Comparison of ENCODE assay signal across 21 cellular contexts in genomic region chr6:121309768-121310473, GRCh38. TPM values are rescaled to one million over a fixed set of nuclear protein-coding genes. Genes with fewer than 3 reads are reported as not detected.
DNase-seq lines count a peak whose midpoint lies in the region; ATAC-seq and TF ChIP-seq lines count a peak whose summit lies in the region.
"Had no signal": no experiment of that assay in that cellular context is flagged by ENCODE, and none has a peak within 500 bp of the region (broad histone marks: within the 10 kb centered on the region; RNA-seq: fewer than 3 reads in every experiment).

No MANE protein-coding gene starts in this region.

- H4K5ac ChIP-seq in mesendoderm (ENCODE audit: low read length): no peak overlapping the region

- in situ Hi-C loops in astrocyte of the cerebellum (cut with HindIII; ENCODE audit: low sequenced_read_pairs): loop anchor here (25.0 kb wide), 1 partner anchor 248 kb away; no protein-coding TSS in a partner anchor

- CTCF ChIA-PET in MCF 10A (lab: Yijun Ruan, JAX): interaction anchor here (0.6 kb wide), 5 partner anchors 91 to 1353 kb away, joined by 3 to 4 read pairs (median 3); no protein-coding TSS in a partner anchor

- no peak overlapping the region for H2BK15ac ChIP-seq in mesendoderm (replicated peaks; ENCODE audit: low read depth)

- no peak overlapping the region for H3K4me3 ChIP-seq in breast epithelium
- no peak overlapping the region for H3K4me3 ChIP-seq in astrocyte of the cerebellum (ENCODE audit: low read depth, low read length)
- H3K4me3 ChIP-seq in foreskin fibroblast (ENCODE audit: low read depth in 1 of 2, low read length in 2 of 2): no peak overlapping the region
- no peak overlapping the region for H3K4me3 ChIP-seq in mesendoderm (ENCODE audit: low read length)
- H3K4me3 ChIP-seq: mucosa of descending colon, pancreas, spleen had no signal

- no peak overlapping the region for H3K18ac ChIP-seq in mesendoderm (ENCODE audit: low read length)

- H3K23ac ChIP-seq in mesendoderm (ENCODE audit: low read length): no peak overlapping the region

- no peak overlapping the region for H3K4me3 Mint-ChIP-seq in MCF 10A (ENCODE audit: unreplicated experiment)
- H3K4me3 Mint-ChIP-seq: activated CD4-positive, alpha-beta T cell treated with anti-CD3 and anti-CD28 coated beads for 36 hours; central memory CD8-positive, alpha-beta T cell; IgD-negative memory B cell; T-helper 1 cell treated with Interleukin-12 subunit alpha and Interleukin-12 subunit beta and Interleukin-4 antibody, amounts not matched to agents 30 μg/mL and 1 μg/mL, for 36 hours; type B pancreatic cell had no signal

- H3K4me1 Mint-ChIP-seq in MCF 10A (ENCODE audit: insufficient read depth, unreplicated experiment): peaks cover 4% of the 10 kb centered on the region
- H3K4me1 Mint-ChIP-seq: activated CD4-positive, alpha-beta T cell treated with anti-CD3 and anti-CD28 coated beads for 36 hours; central memory CD8-positive, alpha-beta T cell; IgD-negative memory B cell had no signal

- no peak for ATAC-seq in HG03135 (IDR thresholded peaks at IDR 0.05; ENCODE audit: unreplicated experiment)
- no peak for ATAC-seq in GM18861 (IDR thresholded peaks at IDR 0.05; ENCODE audit: unreplicated experiment)
- ATAC-seq: activated CD4-positive, alpha-beta T cell treated with anti-CD3 and anti-CD28 coated beads for 36 hours; pancreas had no signal

- no peaks in the 10 kb centered on the region for H3K27me3 ChIP-seq in breast epithelium
- no peaks in the 10 kb centered on the region for H3K27me3 ChIP-seq in mesendoderm (ENCODE audit: insufficient read depth, low read length, poor library complexity)
- H3K27me3 ChIP-seq: pancreas, spleen had no signal

- WGBS in mesendoderm (ENCODE audit: extremely low coverage, insufficient coverage, low lambda C conversion rate): no CpG with 5 or more reads among the region's 4 CpGs

- H3K79me1 ChIP-seq in mesendoderm (ENCODE audit: low read length): no peaks in the 10 kb centered on the region

- no peak for TF ChIP-seq POLR2A in breast epithelium (IDR thresholded peaks at IDR 0.05)

- H3K9me3 Mint-ChIP-seq in MCF 10A (ENCODE audit: unreplicated experiment): no peaks in the 10 kb centered on the region
- H3K9me3 Mint-ChIP-seq: central memory CD8-positive, alpha-beta T cell; IgD-negative memory B cell; T-helper 1 cell treated with Interleukin-12 subunit alpha and Interleukin-12 subunit beta and Interleukin-4 antibody, amounts not matched to agents 30 μg/mL and 1 μg/mL, for 36 hours; type B pancreatic cell had no signal

- no peak overlapping the region for H2AK5ac ChIP-seq in mesendoderm (ENCODE audit: low read length)

- peak overlapping the region; percentile 78 for H3K27ac Mint-ChIP-seq in MCF 10A (ENCODE audit: low read depth, unreplicated experiment)
- H3K27ac Mint-ChIP-seq: activated CD4-positive, alpha-beta T cell treated with anti-CD3 and anti-CD28 coated beads for 36 hours; IgD-negative memory B cell; T-helper 1 cell treated with Interleukin-12 subunit alpha and Interleukin-12 subunit beta and Interleukin-4 antibody, amounts not matched to agents 30 μg/mL and 1 μg/mL, for 36 hours; type B pancreatic cell had no signal

- no peak overlapping the region for H2BK120ac ChIP-seq in mesendoderm (ENCODE audit: low read depth, low read length)

- H3K36me3 ChIP-seq in breast epithelium (no peaks in the 10 kb centered on the region), mesendoderm (ENCODE audit: control insufficient read depth, insufficient read depth, low read length) (no peaks in the 10 kb centered on the region)
- H3K36me3 ChIP-seq: pancreas had no signal

- no peaks in the 10 kb centered on the region for H3K4me1 ChIP-seq in breast epithelium
- H3K4me1 ChIP-seq in mesendoderm (ENCODE audit: control insufficient read depth, low read depth, low read length): no peaks in the 10 kb centered on the region
- H3K4me1 ChIP-seq: spleen had no signal

- H3K27ac ChIP-seq in breast epithelium: no peak overlapping the region
- no peak overlapping the region for H3K27ac ChIP-seq in mesendoderm (ENCODE audit: low read depth, low read length)
- H3K27ac ChIP-seq: pancreas, spleen had no signal

- no peaks in the 10 kb centered on the region for H3K36me3 Mint-ChIP-seq in MCF 10A (ENCODE audit: insufficient read depth, unreplicated experiment)

- no peaks in the 10 kb centered on the region for H3K9me3 ChIP-seq in breast epithelium
- H3K9me3 ChIP-seq: mucosa of descending colon, pancreas had no signal

- H2BK5ac ChIP-seq in mesendoderm (ENCODE audit: low read length): no peak overlapping the region

- POLR2A ChIA-PET in MCF 10A (lab: Yijun Ruan, JAX): interaction anchor here (0.6 to 1.4 kb wide), 3 partner anchors 8 to 1164 kb away, joined by 3 to 7 read pairs (median 4); partner anchors contain the start of gene TBC1D32

- intact Hi-C loops in MCF 10A (cut with micrococcal nuclease) (loop anchor here (5.0 kb wide), 1 partner anchor 1568 kb away; no protein-coding TSS in a partner anchor), breast epithelium (cut with DNase I; ENCODE audit: low total_unique reads) (no loop called here)

- no peak overlapping the region for H3K9ac ChIP-seq in mesendoderm (ENCODE audit: low read length)

- DNase-seq in MCF 10A (ENCODE audit: unreplicated experiment) (peak; percentile 49), breast epithelium (ENCODE audit: low spot score in 2 of 2) (no peak), astrocyte of the cerebellum (ENCODE audit: low read depth) (peak; percentile 18), foreskin fibroblast (peak; percentile 28 to 57), stromal cell of bone marrow (ENCODE audit: low read depth) (peak; percentile 16), mesendoderm (no peak)
- DNase-seq: 8988T; activated CD4-positive, alpha-beta T cell treated with anti-CD3 and anti-CD28 coated beads for 36 hours; activated naive CD4-positive, alpha-beta T cell treated with anti-CD3 and anti-CD28 coated beads, Interleukin-2, amount 50 U/mL, for 16 hours; mucosa of descending colon; NCI-H1048; NCI-H82; pancreas; spleen; stimulated activated naive CD4-positive, alpha-beta T cell treated with Interleukin-2 at 50 U/mL for 16 hours had no signal

- no TSS peak for BruUV-seq in MCF 10A (replicated peaks; lab: Mats Ljungman, UMichigan)

- H4K8ac ChIP-seq in mesendoderm (ENCODE audit: low read depth, low read length): no peak overlapping the region

- no peak overlapping the region for H3K56ac ChIP-seq in mesendoderm (ENCODE audit: low read length)

- no peak overlapping the region for H3K4ac ChIP-seq in mesendoderm (ENCODE audit: low read depth, low read length)

- TF ChIP-seq CTCF in MCF 10A (IDR thresholded peaks at IDR 0.05; ENCODE audit: unreplicated experiment): no peak
- TF ChIP-seq CTCF in breast epithelium (IDR thresholded peaks at IDR 0.05): no peak
- TF ChIP-seq CTCF in astrocyte of the cerebellum (IDR thresholded peaks at IDR 0.05; ENCODE audit: low read depth, low read length, missing control alignments): no peak
- no peak for TF ChIP-seq CTCF in foreskin fibroblast (IDR thresholded peaks at IDR 0.05; ENCODE audit: low read depth, low read length)

- no peaks in the 10 kb centered on the region for H3K79me2 ChIP-seq in mesendoderm (ENCODE audit: control insufficient read depth, insufficient read depth, low read length)

- H3K4me2 ChIP-seq in mesendoderm (ENCODE audit: low read length): no peak overlapping the region

- H3K27me3 Mint-ChIP-seq in MCF 10A (ENCODE audit: insufficient read depth, unreplicated experiment): no peaks in the 10 kb centered on the region
- H3K27me3 Mint-ChIP-seq: activated CD4-positive, alpha-beta T cell treated with anti-CD3 and anti-CD28 coated beads for 36 hours; central memory CD8-positive, alpha-beta T cell; IgD-negative memory B cell; type B pancreatic cell had no signal

RNA-seq across cellular contexts. Expression of gene TBC1D32, which starts 24.4 kb away (rescaled TPM):
- total RNA-seq in MCF 10A (2022): 10.2 and 11.0 TPM in 2 replicates
- 10 to 100 TPM in 2 of 3 donors, 1 to 10 TPM in 1; 5.8 to 26.3 (median 18.7) TPM for total RNA-seq in breast epithelium
- polyA plus RNA-seq in mesendoderm (2013, experiment 1 of 2): 3.3 TPM
- polyA plus RNA-seq in mesendoderm (2013, experiment 2 of 2): 3.4 TPM

Comparison
In these comparisons a context has a peak if more than half of its experiments do, and no peak if none do; other contexts are left out.
1. DNase-seq: peak in MCF 10A (single experiment), astrocyte of the cerebellum (single experiment), foreskin fibroblast (2 of 2) and stromal cell of bone marrow (single experiment); none in breast epithelium (0 of 2) and mesendoderm (single experiment).